In the genomic region with DNA sequence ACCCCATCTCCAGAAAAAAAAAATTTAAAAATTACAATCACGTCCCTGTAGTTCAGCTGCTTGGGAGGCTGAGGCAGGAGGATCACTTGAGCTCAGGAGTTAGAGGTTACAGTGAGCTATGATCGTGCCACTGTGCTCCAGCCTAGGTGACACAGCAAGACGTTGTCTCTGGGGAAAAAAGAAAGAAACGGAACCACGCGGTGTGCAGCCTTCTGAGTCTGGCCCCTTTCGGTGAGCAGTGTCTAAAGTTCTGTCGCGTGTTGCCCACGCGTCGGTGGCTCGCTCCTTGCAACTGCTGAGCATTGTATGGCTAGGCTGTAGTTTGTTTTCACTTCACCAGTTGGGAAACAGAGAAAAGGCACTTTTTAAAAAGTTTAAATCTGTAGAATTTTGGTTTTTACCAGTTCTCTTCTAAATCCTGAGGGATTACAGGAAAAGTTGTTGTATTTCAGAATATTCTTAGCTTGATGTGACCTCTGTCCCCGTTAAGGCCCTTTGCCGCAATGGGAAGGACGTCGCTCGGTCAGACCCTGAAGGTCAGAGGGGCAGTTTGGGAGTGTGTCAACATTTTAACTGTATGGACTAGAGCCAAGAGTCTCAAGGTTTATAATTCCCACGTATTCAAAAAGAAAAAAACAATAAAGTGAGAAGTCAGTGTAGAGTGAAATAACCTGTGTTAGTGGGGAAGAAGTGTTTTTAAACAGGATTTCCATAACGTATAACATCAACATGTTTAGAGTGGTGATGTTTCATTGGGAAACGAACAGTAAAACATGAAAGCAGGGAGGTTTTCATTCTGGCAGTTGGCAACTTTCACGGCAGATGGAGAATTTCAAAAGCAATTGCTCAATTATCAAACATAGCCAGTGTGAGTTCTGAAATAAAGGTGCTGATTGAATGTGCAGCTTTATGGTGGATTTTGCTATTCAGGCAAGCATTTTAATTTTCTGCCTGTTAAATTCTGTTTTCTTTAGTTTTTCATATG, we compare ENCODE assay signal across 8 cellular contexts. TPM values are rescaled to one million over a fixed set of nuclear protein-coding genes. Genes with fewer than 3 reads are reported as not detected.
DNase-seq lines count a peak whose midpoint lies in the region; ATAC-seq lines count a peak whose summit lies in the region.

No MANE protein-coding gene starts in this region.

- H3K36me3 Mint-ChIP-seq in activated CD8-positive, alpha-beta memory T cell treated with anti-CD3 and anti-CD28 coated beads, Interleukin-2, amount 10 ng/mL, durations not matched to agents 7 days and 5 days, result peaks cover 29% of the 10 kb centered on the region
- H3K36me3 Mint-ChIP-seq in immature natural killer cell, result peaks cover 13 to 34% (median 19%) of the 10 kb centered on the region in 3 donors

- DNase-seq in activated CD8-positive, alpha-beta memory T cell treated with anti-CD3 and anti-CD28 coated beads, Interleukin-2, amount 10 ng/mL, durations not matched to agents 7 days and 5 days, result peak; percentile 62
- DNase-seq in immature natural killer cell (peak; percentile 47 to 62 (median 59)), H7 (no peak), SK-N-DZ (ENCODE audit: low spot score) (no peak), NCI-H526 (lab: John Stamatoyannopoulos, UW) (no peak)
- peak in 2 of 3 experiments; percentile 14 to 38 for DNase-seq in stimulated activated CD4-positive, alpha-beta T cell treated with anti-CD3 and anti-CD28 coated beads, TNF-alpha, amount 100 ng/mL, for 24 hours (ENCODE audit: low read depth in 3 of 3)

- H3K27me3 ChIP-seq in H7 (ENCODE audit: control insufficient read depth, insufficient read depth, low read length), result no peaks in the 10 kb centered on the region

- peaks cover 39% of the 10 kb centered on the region for H3K4me1 Mint-ChIP-seq in activated CD8-positive, alpha-beta memory T cell treated with anti-CD3 and anti-CD28 coated beads, Interleukin-2, amount 10 ng/mL, durations not matched to agents 7 days and 5 days
- H3K4me1 Mint-ChIP-seq in immature natural killer cell, result peaks cover 75 to 83% of the 10 kb centered on the region in 2 donors

- H3K27me3 Mint-ChIP-seq in activated CD8-positive, alpha-beta memory T cell treated with anti-CD3 and anti-CD28 coated beads, Interleukin-2, amount 10 ng/mL, durations not matched to agents 7 days and 5 days, result no peaks in the 10 kb centered on the region
- H3K27me3 Mint-ChIP-seq in immature natural killer cell (ENCODE audit: low read depth in 3 of 3), result peaks cover 0 to 9% (median 3%) of the 10 kb centered on the region in 3 donors

- peak overlapping the region; percentile 68 for H3K4me3 Mint-ChIP-seq in activated CD8-positive, alpha-beta memory T cell treated with anti-CD3 and anti-CD28 coated beads, Interleukin-2, amount 10 ng/mL, durations not matched to agents 7 days and 5 days
- H3K4me3 Mint-ChIP-seq in immature natural killer cell, result peak overlapping the region; percentile 70 to 92 (median 85)

- H3K4me3 ChIP-seq in H7 (ENCODE audit: insufficient read depth, low read depth, low read length), result no peak overlapping the region

- ATAC-seq in GM19452 (IDR thresholded peaks at IDR 0.05; ENCODE audit: unreplicated experiment) (peak; percentile 28), GM21737 (IDR thresholded peaks at IDR 0.05; ENCODE audit: unreplicated experiment) (no peak)
- ATAC-seq in activated CD8-positive, alpha-beta memory T cell treated with anti-CD3 and anti-CD28 coated beads, Interleukin-2, amount 10 ng/mL, durations not matched to agents 7 days and 5 days, result peak; percentile 40

- H3K36me3 ChIP-seq in H7 (replicated peaks; ENCODE audit: control insufficient read depth, insufficient read depth, low read length), result peaks cover 6% of the 10 kb centered on the region

- H3K27ac Mint-ChIP-seq in activated CD8-positive, alpha-beta memory T cell treated with anti-CD3 and anti-CD28 coated beads, Interleukin-2, amount 10 ng/mL, durations not matched to agents 7 days and 5 days, result peak overlapping the region; percentile 96
- peak overlapping the region; percentile 92 to 99 (median 98) for H3K27ac Mint-ChIP-seq in immature natural killer cell

- no peaks in the 10 kb centered on the region for H3K9me3 Mint-ChIP-seq in activated CD8-positive, alpha-beta memory T cell treated with anti-CD3 and anti-CD28 coated beads, Interleukin-2, amount 10 ng/mL, durations not matched to agents 7 days and 5 days (ENCODE audit: low read depth)
- no peaks in the 10 kb centered on the region for H3K9me3 Mint-ChIP-seq in immature natural killer cell

- CTCF ChIA-PET in activated CD8-positive, alpha-beta memory T cell treated with anti-CD3 and anti-CD28 coated beads, Interleukin-2, amount 10 ng/mL, durations not matched to agents 7 days and 5 days (lab: Charles Lee), result interaction anchor here (0.9 to 4.8 kb wide), 5 partner anchors 10 to 278 kb away, joined by 3 to 23 read pairs (median 3); no protein-coding TSS in a partner anchor

RNA-seq across cellular contexts. Expression of gene MSANTD1, which starts 45.8 kb away (rescaled TPM):
- total RNA-seq in activated CD8-positive, alpha-beta memory T cell treated with anti-CD3 and anti-CD28 coated beads, Interleukin-2, amount 10 ng/mL, durations not matched to agents 7 days and 5 days, result under 1 TPM; 0.73 to 0.82 TPM
- polyA plus RNA-seq in immature natural killer cell, result not detected
- 0.07 and 0.24 TPM in 2 replicates for total RNA-seq in H7 (2014; rRNA removed; shearing (Covaris generic))
- polyA plus RNA-seq in SK-N-DZ (2014; cell fraction: cytosol; rRNA removed), result 0.14 and 0.42 TPM in 2 replicates
- 0.55 and 0.96 TPM in 2 replicates for polyA plus RNA-seq in SK-N-DZ (2014; cell fraction: nucleus; rRNA removed)

Comparison
In these comparisons a context has a peak if more than half of its experiments do, and no peak if none do; other contexts are left out.
1. DNase-seq: peak in activated CD8-positive, alpha-beta memory T cell treated with anti-CD3 and anti-CD28 coated beads, Interleukin-2, amount 10 ng/mL, durations not matched to agents 7 days and 5 days (single experiment), immature natural killer cell (3 of 3) and stimulated activated CD4-positive, alpha-beta T cell treated with anti-CD3 and anti-CD28 coated beads, TNF-alpha, amount 100 ng/mL, for 24 hours (2 of 3); none in H7 (single experiment), SK-N-DZ (single experiment) and NCI-H526 (0 of 2).